1 cellular context compared by ENCODE assay signal in the genomic region with DNA sequence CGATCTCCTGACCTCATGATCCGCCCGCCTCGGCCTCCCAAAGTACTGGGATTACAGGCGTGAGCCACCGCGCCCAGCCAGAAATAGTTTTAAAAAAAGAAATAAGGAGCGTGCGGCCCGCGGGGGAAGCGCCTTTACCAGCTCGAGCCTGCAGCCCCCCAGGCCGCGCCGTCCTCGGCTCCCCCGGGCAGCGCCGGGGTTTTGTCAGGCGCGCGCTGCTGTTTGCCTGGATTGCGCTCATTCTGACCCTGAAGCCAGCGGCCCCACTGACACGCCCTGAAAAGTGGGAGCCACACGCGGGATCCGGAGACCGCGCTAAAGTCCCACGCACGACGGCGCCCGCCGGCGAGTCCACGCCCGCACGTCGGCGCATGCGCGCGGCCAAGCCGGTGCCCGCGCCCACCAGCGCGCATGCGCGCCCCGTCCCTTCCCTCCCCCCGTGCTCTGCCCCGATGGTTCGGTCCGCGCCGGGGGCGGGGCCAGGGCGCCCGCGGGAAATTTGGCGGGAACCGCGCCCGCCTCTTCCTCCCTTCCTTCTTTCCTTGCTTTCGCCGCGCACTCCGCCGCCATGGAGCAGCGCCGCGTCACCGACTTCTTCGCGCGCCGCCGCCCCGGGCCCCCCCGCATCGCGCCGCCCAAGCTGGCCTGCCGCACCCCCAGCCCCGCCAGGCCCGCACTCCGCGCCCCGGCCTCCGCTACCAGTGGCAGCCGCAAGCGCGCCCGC.
TF ChIP-seq lines count a peak whose summit lies in the region.

Gene CDT1, plus strand, starts transcription at position 526 of the 724 bp plus-strand sequence. Its CDS starts 43 bp downstream, at position 569.

TF ChIP-seq in K562, 482 proteins besides CTCF, POLR2A, EP300 and RAD21 (continued from another document and continues in another):
- TF ChIP-seq ZBTB2 (IDR thresholded peaks at IDR 0.05) (peak; percentile 90), ZNF395 (CRISPR knock-in tag; IDR thresholded peaks at IDR 0.05) (peak; percentile 79), ESRRB (CRISPR knock-in tag; IDR thresholded peaks at IDR 0.05; ENCODE audit: borderline replicate concordance) (no peak), DEAF1 (CRISPR knock-in tag; IDR thresholded peaks at IDR 0.05) (no peak), GTF2E2 (tag; IDR thresholded peaks at IDR 0.05) (peak; percentile 30; the same call in 1 of the 2 replicates), ELF2 (CRISPR knock-in tag; IDR thresholded peaks at IDR 0.05) (peak; percentile 59), ZNF445 (CRISPR knock-in tag; IDR thresholded peaks at IDR 0.05; ENCODE audit: low read depth) (no peak), MAZ (CRISPR knock-in tag; conservative IDR thresholded peaks at IDR 0.05 in 1 of 2, IDR thresholded peaks at IDR 0.05 in 1 of 2) (peak; percentile 57 to 83; a peak in 2 of 4 replicates), BRCA1 (IDR thresholded peaks at IDR 0.05) (no peak), BRCA1 (CRISPR knock-in tag; IDR thresholded peaks at IDR 0.05) (peak; percentile 86; the same call in 1 of the 2 replicates), SAFB (IDR thresholded peaks at IDR 0.05; ENCODE audit: borderline replicate concordance, low read depth, low read length) (peak; percentile 100), NFIC (IDR thresholded peaks at IDR 0.05) (peak; percentile 50), MTA3 (IDR thresholded peaks at IDR 0.05; ENCODE audit: borderline replicate concordance) (peak; percentile 96), GATAD2B (IDR thresholded peaks at IDR 0.05; ENCODE audit: borderline replicate concordance) (peak; percentile 99), NR2C1 (IDR thresholded peaks at IDR 0.05) (no peak), NR2C1 (tag; IDR thresholded peaks at IDR 0.05) (no peak), NRF1 (conservative IDR thresholded peaks at IDR 0.05 in 1 of 2, IDR thresholded peaks at IDR 0.05 in 1 of 2) (peak; percentile 97), ARNT (IDR thresholded peaks at IDR 0.05) (no peak), TCF7L2 (IDR thresholded peaks at IDR 0.05; ENCODE audit: low read depth, low read length) (peak; percentile 88)
- TF ChIP-seq, protein P1, sequence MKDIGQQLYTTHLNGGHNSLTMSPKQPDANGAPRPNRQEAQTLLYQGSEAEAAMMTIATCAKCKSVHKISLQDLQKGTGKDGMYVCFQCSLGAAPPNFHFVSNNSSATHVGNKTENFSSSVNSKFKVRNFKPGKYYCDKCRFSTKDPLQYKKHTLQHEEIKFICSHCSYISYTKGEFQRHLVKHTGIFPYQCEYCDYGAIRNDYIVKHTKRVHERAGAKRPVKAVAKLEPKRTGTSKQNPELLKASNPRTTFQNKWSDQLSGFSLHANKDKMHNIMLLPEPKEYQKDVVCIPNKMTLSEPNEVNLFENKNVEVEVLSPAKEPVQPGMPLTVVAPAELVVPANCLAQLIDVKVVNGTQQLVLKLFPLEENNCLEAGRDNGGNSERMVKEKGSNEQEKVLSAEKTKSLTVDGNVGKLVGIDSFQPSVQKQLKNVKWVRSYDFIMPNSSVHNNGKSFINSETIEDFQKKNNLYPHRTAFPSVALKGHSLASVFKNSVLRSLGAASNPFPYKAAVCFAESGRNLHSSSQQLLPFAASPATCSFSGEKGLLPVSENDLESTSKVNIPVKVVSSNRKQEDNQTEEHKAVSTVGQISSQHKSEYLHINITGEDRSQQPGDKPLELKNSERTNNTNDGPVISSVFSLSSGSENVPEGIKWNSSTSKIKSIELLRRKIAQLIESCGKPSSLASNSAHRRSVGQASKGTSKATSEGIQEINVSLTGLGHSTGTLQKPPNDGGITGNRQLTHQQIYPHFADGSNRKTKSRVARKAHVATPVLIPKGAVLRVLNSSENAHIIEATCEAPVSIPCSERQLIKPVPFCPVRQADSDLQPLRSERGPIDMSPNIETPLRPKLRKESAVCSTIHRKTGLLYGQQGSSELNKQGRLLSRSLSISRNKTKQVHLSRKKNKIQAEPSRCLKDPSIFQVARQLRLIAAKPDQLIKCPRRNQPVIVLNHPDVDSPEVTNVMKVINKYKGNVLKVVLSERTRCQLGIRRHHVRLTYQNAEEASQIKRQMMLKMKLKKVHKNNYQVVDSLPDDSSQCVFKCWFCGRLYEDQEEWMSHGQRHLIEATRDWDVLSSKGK (CRISPR knock-in tag; IDR thresholded peaks at IDR 0.05) = no peak
- TF ChIP-seq, protein P2, sequence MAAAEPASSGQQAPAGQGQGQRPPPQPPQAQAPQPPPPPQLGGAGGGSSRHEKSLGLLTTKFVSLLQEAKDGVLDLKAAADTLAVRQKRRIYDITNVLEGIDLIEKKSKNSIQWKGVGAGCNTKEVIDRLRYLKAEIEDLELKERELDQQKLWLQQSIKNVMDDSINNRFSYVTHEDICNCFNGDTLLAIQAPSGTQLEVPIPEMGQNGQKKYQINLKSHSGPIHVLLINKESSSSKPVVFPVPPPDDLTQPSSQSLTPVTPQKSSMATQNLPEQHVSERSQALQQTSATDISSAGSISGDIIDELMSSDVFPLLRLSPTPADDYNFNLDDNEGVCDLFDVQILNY (CRISPR knock-in tag; IDR thresholded peaks at IDR 0.05) = 0 out of 2 replicates have a peak, but pooled peaks have one; percentile 78
- TF ChIP-seq, protein P3, sequence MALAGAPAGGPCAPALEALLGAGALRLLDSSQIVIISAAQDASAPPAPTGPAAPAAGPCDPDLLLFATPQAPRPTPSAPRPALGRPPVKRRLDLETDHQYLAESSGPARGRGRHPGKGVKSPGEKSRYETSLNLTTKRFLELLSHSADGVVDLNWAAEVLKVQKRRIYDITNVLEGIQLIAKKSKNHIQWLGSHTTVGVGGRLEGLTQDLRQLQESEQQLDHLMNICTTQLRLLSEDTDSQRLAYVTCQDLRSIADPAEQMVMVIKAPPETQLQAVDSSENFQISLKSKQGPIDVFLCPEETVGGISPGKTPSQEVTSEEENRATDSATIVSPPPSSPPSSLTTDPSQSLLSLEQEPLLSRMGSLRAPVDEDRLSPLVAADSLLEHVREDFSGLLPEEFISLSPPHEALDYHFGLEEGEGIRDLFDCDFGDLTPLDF (CRISPR knock-in tag; IDR thresholded peaks at IDR 0.05) = peak; percentile 96
- TF ChIP-seq, protein P4, sequence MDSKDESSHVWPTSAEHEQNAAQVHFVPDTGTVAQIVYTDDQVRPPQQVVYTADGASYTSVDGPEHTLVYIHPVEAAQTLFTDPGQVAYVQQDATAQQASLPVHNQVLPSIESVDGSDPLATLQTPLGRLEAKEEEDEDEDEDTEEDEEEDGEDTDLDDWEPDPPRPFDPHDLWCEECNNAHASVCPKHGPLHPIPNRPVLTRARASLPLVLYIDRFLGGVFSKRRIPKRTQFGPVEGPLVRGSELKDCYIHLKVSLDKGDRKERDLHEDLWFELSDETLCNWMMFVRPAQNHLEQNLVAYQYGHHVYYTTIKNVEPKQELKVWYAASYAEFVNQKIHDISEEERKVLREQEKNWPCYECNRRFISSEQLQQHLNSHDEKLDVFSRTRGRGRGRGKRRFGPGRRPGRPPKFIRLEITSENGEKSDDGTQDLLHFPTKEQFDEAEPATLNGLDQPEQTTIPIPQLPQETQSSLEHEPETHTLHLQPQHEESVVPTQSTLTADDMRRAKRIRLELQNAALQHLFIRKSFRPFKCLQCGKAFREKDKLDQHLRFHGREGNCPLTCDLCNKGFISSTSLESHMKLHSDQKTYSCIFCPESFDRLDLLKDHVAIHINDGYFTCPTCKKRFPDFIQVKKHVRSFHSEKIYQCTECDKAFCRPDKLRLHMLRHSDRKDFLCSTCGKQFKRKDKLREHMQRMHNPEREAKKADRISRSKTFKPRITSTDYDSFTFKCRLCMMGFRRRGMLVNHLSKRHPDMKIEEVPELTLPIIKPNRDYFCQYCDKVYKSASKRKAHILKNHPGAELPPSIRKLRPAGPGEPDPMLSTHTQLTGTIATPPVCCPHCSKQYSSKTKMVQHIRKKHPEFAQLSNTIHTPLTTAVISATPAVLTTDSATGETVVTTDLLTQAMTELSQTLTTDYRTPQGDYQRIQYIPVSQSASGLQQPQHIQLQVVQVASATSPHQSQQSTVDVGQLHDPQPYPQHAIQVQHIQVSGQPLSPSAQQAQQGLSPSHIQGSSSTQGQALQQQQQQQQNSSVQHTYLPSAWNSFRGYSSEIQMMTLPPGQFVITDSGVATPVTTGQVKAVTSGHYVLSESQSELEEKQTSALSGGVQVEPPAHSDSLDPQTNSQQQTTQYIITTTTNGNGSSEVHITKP (IDR thresholded peaks at IDR 0.05; ENCODE audit: partially characterized antibody) = peak; percentile 98
- TF ChIP-seq, protein P5, sequence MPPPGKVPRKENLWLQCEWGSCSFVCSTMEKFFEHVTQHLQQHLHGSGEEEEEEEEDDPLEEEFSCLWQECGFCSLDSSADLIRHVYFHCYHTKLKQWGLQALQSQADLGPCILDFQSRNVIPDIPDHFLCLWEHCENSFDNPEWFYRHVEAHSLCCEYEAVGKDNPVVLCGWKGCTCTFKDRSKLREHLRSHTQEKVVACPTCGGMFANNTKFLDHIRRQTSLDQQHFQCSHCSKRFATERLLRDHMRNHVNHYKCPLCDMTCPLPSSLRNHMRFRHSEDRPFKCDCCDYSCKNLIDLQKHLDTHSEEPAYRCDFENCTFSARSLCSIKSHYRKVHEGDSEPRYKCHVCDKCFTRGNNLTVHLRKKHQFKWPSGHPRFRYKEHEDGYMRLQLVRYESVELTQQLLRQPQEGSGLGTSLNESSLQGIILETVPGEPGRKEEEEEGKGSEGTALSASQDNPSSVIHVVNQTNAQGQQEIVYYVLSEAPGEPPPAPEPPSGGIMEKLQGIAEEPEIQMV (tag; conservative IDR thresholded peaks at IDR 0.05; ENCODE audit: low read depth) = no peak
